Comparison of ENCODE assay signal across 8 cellular contexts in the genomic region with DNA sequence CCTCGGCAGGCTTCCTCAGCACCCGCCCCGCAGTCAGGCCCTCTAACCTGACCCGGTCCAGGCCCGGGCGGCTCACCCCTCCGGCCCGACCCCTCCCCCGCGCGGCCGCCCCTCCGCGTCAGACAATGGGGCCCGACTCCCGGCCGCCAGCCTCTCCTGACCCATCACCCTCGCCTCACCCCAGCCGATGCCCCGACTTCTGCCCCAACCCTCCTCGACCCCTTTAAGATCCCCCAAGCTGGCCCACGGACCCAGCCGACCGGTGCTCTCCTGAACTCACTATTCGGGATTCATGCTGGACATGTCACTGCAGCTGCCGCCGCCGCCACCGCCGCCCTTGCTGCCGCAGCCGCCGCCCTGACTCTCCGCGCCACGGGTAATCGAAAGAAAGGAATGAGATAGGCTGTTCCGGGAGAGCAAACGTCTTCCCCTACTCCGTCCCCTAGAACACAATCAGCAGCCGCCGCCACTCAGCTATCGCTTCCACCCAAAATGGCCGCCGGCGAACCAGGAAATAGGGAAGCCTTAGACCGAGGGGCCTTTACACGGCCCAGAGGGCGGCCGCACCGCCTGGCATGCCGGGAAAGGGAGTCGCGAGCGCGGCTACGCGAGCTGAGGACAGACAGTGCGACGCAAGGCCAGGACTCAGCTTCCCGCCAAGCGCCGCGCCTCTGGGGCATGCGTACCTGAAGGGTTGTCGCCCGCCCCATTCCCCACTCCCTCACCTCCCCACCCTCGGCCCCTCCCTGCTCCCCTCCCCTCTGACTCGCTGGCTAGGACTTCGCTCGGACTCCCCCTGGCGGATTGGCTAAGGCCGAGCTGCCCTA. TPM values are rescaled to one million over a fixed set of nuclear protein-coding genes. Genes with fewer than 3 reads are reported as not detected.
DNase-seq lines count a peak whose midpoint lies in the region; ATAC-seq lines count a peak whose summit lies in the region.

A gene (minus strand): TSS at position 494 of the 827 bp plus-strand sequence. CDS start 191 bp downstream, at position 303.

- H3K27ac Mint-ChIP-seq in activated CD8-positive, alpha-beta memory T cell treated with anti-CD3 and anti-CD28 coated beads, Interleukin-2, amount 10 ng/mL, durations not matched to agents 7 days and 5 days, result peak within 1 kb of the TSS; percentile 99

- DNase-seq in D341Med (ENCODE audit: low spot score) (peak; percentile 95), NT2/D1 (ENCODE audit: low read depth, low spot score) (peak; percentile 99), mesendoderm (peak; percentile 100)
- peak; percentile 100 for DNase-seq in activated CD8-positive, alpha-beta memory T cell treated with anti-CD3 and anti-CD28 coated beads, Interleukin-2, amount 10 ng/mL, durations not matched to agents 7 days and 5 days
- peak; percentile 99 for DNase-seq in stimulated activated CD8-positive, alpha-beta memory T cell treated with anti-CD3 and anti-CD28 coated beads, Interleukin-15, amount 100 ng/mL, for 1 hour (ENCODE audit: low read depth)

- no peaks in the 10 kb centered on the region for H3K27me3 ChIP-seq in HUES48 (ENCODE audit: control insufficient read depth, insufficient read depth, low read length)
- H3K27me3 ChIP-seq in NT2/D1 (ENCODE audit: insufficient read depth, insufficient read length), result no peaks in the 10 kb centered on the region
- no peaks in the 10 kb centered on the region for H3K27me3 ChIP-seq in endocrine pancreas (ENCODE audit: control insufficient read depth, insufficient read depth, low read length)
- H3K27me3 ChIP-seq in mesendoderm (ENCODE audit: insufficient read depth, low read length, poor library complexity), result no peaks in the 10 kb centered on the region

- peak; percentile 96 for ATAC-seq in GM21390 (IDR thresholded peaks at IDR 0.05; ENCODE audit: unreplicated experiment)
- peak; percentile 95 for ATAC-seq in activated CD8-positive, alpha-beta memory T cell treated with anti-CD3 and anti-CD28 coated beads, Interleukin-2, amount 10 ng/mL, durations not matched to agents 7 days and 5 days

- H3K18ac ChIP-seq in mesendoderm (ENCODE audit: low read length), result peak within 1 kb of the TSS; percentile 82

- peaks cover 3% of the 10 kb centered on the region for H3K36me3 Mint-ChIP-seq in activated CD8-positive, alpha-beta memory T cell treated with anti-CD3 and anti-CD28 coated beads, Interleukin-2, amount 10 ng/mL, durations not matched to agents 7 days and 5 days

- peaks cover 2% of the 10 kb centered on the region for H3K79me1 ChIP-seq in mesendoderm (ENCODE audit: low read length)

- peak within 1 kb of the TSS; percentile 99 for H3K4me3 ChIP-seq in HUES48 (ENCODE audit: low read depth, low read length)
- H3K4me3 ChIP-seq in NT2/D1 (ENCODE audit: insufficient read length, low read depth), result peak within 1 kb of the TSS; percentile 82
- H3K4me3 ChIP-seq in endocrine pancreas (ENCODE audit: control insufficient read depth, insufficient read depth, low read length), result peak within 1 kb of the TSS; percentile 92
- peak within 1 kb of the TSS; percentile 99 for H3K4me3 ChIP-seq in mesendoderm (ENCODE audit: low read length)

- peaks cover 28% of the 10 kb centered on the region for H3K4me1 ChIP-seq in HUES48 (ENCODE audit: control insufficient read depth, insufficient read depth, low read length)
- H3K4me1 ChIP-seq in NT2/D1 (ENCODE audit: insufficient read depth, insufficient read length), result no peaks in the 10 kb centered on the region
- H3K4me1 ChIP-seq in endocrine pancreas (ENCODE audit: control insufficient read depth, insufficient read depth, low read length), result no peaks in the 10 kb centered on the region
- H3K4me1 ChIP-seq in mesendoderm (ENCODE audit: control insufficient read depth, low read depth, low read length), result no peaks in the 10 kb centered on the region

- no CpG with 5 or more reads among the region's 73 CpGs for WGBS in mesendoderm (ENCODE audit: extremely low coverage, insufficient coverage, low lambda C conversion rate)

- no peak within 1 kb of the TSS for H2AK5ac ChIP-seq in mesendoderm (ENCODE audit: low read length)

- peak within 1 kb of the TSS; percentile 69 for H2BK5ac ChIP-seq in mesendoderm (ENCODE audit: low read length)

- H3K27me3 Mint-ChIP-seq in activated CD8-positive, alpha-beta memory T cell treated with anti-CD3 and anti-CD28 coated beads, Interleukin-2, amount 10 ng/mL, durations not matched to agents 7 days and 5 days, result no peaks in the 10 kb centered on the region

- peaks cover 42% of the 10 kb centered on the region for H3K4me1 Mint-ChIP-seq in activated CD8-positive, alpha-beta memory T cell treated with anti-CD3 and anti-CD28 coated beads, Interleukin-2, amount 10 ng/mL, durations not matched to agents 7 days and 5 days

- peak within 1 kb of the TSS; percentile 94 for H3K4me2 ChIP-seq in mesendoderm (ENCODE audit: low read length)

- H2BK15ac ChIP-seq in mesendoderm (replicated peaks; ENCODE audit: low read depth), result no peak within 1 kb of the TSS

- CTCF ChIA-PET in activated CD8-positive, alpha-beta memory T cell treated with anti-CD3 and anti-CD28 coated beads, Interleukin-2, amount 10 ng/mL, durations not matched to agents 7 days and 5 days (lab: Charles Lee), result interaction anchor here (0.8 to 3.9 kb wide), 16 partner anchors 10 to 606 kb away, joined by 3 to 22 read pairs (median 4); a partner anchor contains a TSS

- H3K36me3 ChIP-seq in HUES48 (ENCODE audit: control insufficient read depth, insufficient read depth, low read length) (no peaks in the 10 kb centered on the region), NT2/D1 (ENCODE audit: insufficient read depth, insufficient read length, low read length) (peaks cover 9% of the 10 kb centered on the region), endocrine pancreas (ENCODE audit: control insufficient read depth, insufficient read depth, low read length) (no peaks in the 10 kb centered on the region), mesendoderm (ENCODE audit: control insufficient read depth, insufficient read depth, low read length) (no peaks in the 10 kb centered on the region)

- H2BK120ac ChIP-seq in mesendoderm (ENCODE audit: low read depth, low read length), result peak within 1 kb of the TSS; percentile 78

- H3K56ac ChIP-seq in mesendoderm (ENCODE audit: low read length), result peak within 1 kb of the TSS; percentile 97

- H4K8ac ChIP-seq in mesendoderm (ENCODE audit: low read depth, low read length), result peak within 1 kb of the TSS; percentile 67

- peak within 1 kb of the TSS; percentile 98 for H3K27ac ChIP-seq in HUES48 (ENCODE audit: low read depth, low read length)
- H3K27ac ChIP-seq in mesendoderm (ENCODE audit: low read depth, low read length), result peak within 1 kb of the TSS; percentile 92

- H3K9ac ChIP-seq in HUES48 (ENCODE audit: low read depth, low read length) (peak within 1 kb of the TSS; percentile 94), NT2/D1 (ENCODE audit: insufficient read length, low read depth) (peak within 1 kb of the TSS; percentile 87), endocrine pancreas (ENCODE audit: control insufficient read depth, insufficient read depth, low read length) (peak within 1 kb of the TSS; percentile 94), mesendoderm (ENCODE audit: low read length) (peak within 1 kb of the TSS; percentile 97)

- H3K23ac ChIP-seq in mesendoderm (ENCODE audit: low read length), result peak within 1 kb of the TSS; percentile 54

- H3K4me3 Mint-ChIP-seq in activated CD8-positive, alpha-beta memory T cell treated with anti-CD3 and anti-CD28 coated beads, Interleukin-2, amount 10 ng/mL, durations not matched to agents 7 days and 5 days, result peak within 1 kb of the TSS; percentile 95

- no peaks in the 10 kb centered on the region for H3K9me3 Mint-ChIP-seq in activated CD8-positive, alpha-beta memory T cell treated with anti-CD3 and anti-CD28 coated beads, Interleukin-2, amount 10 ng/mL, durations not matched to agents 7 days and 5 days (ENCODE audit: low read depth)

- peaks cover 38% of the 10 kb centered on the region for H3K79me2 ChIP-seq in mesendoderm (ENCODE audit: control insufficient read depth, insufficient read depth, low read length)

- H4K5ac ChIP-seq in mesendoderm (ENCODE audit: low read length), result no peak within 1 kb of the TSS

- peak within 1 kb of the TSS; percentile 90 for H3K4ac ChIP-seq in mesendoderm (ENCODE audit: low read depth, low read length)

- H3K9me3 ChIP-seq in HUES48 (ENCODE audit: control insufficient read depth, insufficient read depth, low read length) (no peaks in the 10 kb centered on the region), NT2/D1 (ENCODE audit: insufficient read depth, low read length) (no peaks in the 10 kb centered on the region), endocrine pancreas (ENCODE audit: control insufficient read depth, low read length) (no peaks in the 10 kb centered on the region)

RNA-seq across cellular contexts. Expression of the gene that starts here (rescaled TPM):
- total RNA-seq in activated CD8-positive, alpha-beta memory T cell treated with anti-CD3 and anti-CD28 coated beads, Interleukin-2, amount 10 ng/mL, durations not matched to agents 7 days and 5 days, result 10 to 100 TPM; 58.4 to 78.3 TPM
- polyA plus RNA-seq in mesendoderm (2013, experiment 1 of 2), result 126 TPM
- polyA plus RNA-seq in mesendoderm (2013, experiment 2 of 2), result 121 TPM

Comparison
In these comparisons a context has a peak if more than half of its experiments do, and no peak if none do; other contexts are left out.
1. Peak in every context shown above with its lines: DNase-seq, ATAC-seq, H3K4me3 ChIP-seq and H3K27ac ChIP-seq.